ENCODE assay signal across 18 cellular contexts in genomic region chr2:28419705-28420270, GRCh38. TPM values are rescaled to one million over a fixed set of nuclear protein-coding genes. Genes with fewer than 3 reads are reported as not detected.
A peak's percentile ranks its signal among the peaks of the same experiment; 100 is the strongest.
DNase-seq lines count a peak whose midpoint lies in the region; ATAC-seq and TF ChIP-seq lines count a peak whose summit lies in the region.
"Had no signal": no experiment of that assay in that cellular context is flagged by ENCODE, and none has a peak within 500 bp of the region (broad histone marks: within the 10 kb centered on the region; RNA-seq: fewer than 3 reads in every experiment).

No MANE protein-coding gene starts in this region.

- DNase-seq in CD4-positive, alpha-beta memory T cell = no peak
- DNase-seq in IMR-90 (peak; percentile 34), NCI-H2081 (lab: John Stamatoyannopoulos, UW) (no peak), KG1 (lab: John Stamatoyannopoulos, UW) (no peak)
- DNase-seq in natural killer cell treated with Interleukin-12 subunit alpha and Interleukin-12 subunit beta and Interleukin-15 and Interleukin-18, amount 100 ng/mL, for 72 hours (ENCODE audit: low spot score) = no peak
- DNase-seq: activated CD4-positive, alpha-beta T cell treated with anti-CD3 and anti-CD28 coated beads for 1 hour; activated T-cell treated with anti-CD3 and anti-CD28 coated beads, Interleukin-2, amount 50 U/mL, for 1 hour; DND-41; hippocampal formation; NCI-H146; NCI-H226; SHP77 treated with DMSO at 0.1 percent for 48 hours; upper lobe of left lung had no signal

- peaks cover 44% of the 10 kb centered on the region for H4K20me1 ChIP-seq in IMR-90 (ENCODE audit: insufficient read depth, low read length)

- TF ChIP-seq RAD21 in IMR-90 (IDR thresholded peaks at IDR 0.05; ENCODE audit: low read length) = no peak

- H2BK120ac ChIP-seq in IMR-90 (ENCODE audit: low read depth, low read length) = no peak overlapping the region

- no peaks in the 10 kb centered on the region for H3K27me3 ChIP-seq in CD4-positive, alpha-beta memory T cell (ENCODE audit: insufficient read depth, low read length)
- H3K27me3 ChIP-seq in IMR-90 (ENCODE audit: control insufficient read depth, insufficient read depth, low read length) = no peaks in the 10 kb centered on the region
- H3K27me3 ChIP-seq: BLaER1 treated with 17β-estradiol and CSF1 and Interleukin-3, amounts not matched to agents 10 nM and 100 nM; upper lobe of left lung had no signal

- no peak overlapping the region for H2AK5ac ChIP-seq in IMR-90 (ENCODE audit: low read depth, low read length)

- in situ Hi-C loops in IMR-90 (cut with MboI; ENCODE audit: low sequenced_read_pairs) = no loop called here

- ATAC-seq in IMR-90 (ENCODE audit: low read depth) (peak; percentile 8; the same call in 1 of the 2 replicates), GM21367 (IDR thresholded peaks at IDR 0.05; ENCODE audit: unreplicated experiment) (no peak)
- no peak for ATAC-seq in natural killer cell treated with Interleukin-12 subunit alpha and Interleukin-12 subunit beta and Interleukin-15 and Interleukin-18, amount 100 ng/mL, for 72 hours
- ATAC-seq: stimulated activated memory B cell treated with anti-CD40 and anti-IgM and Interleukin-4, amounts not matched to agents 10 μg/mL and 1 μg/mL and 100 μg/mL, for 72 hours had no signal

- no peak overlapping the region for H4K8ac ChIP-seq in IMR-90 (ENCODE audit: low read depth in 2 of 2, low read length in 2 of 2)

- peaks cover 10 to 32% (median 23%) of the 10 kb centered on the region in 4 donors for H3K4me1 Mint-ChIP-seq in CD4-positive, alpha-beta memory T cell
- peaks cover 71% of the 10 kb centered on the region for H3K4me1 Mint-ChIP-seq in dendritic cell treated with granulocyte-macrophage colony-stimulating factor and Interleukin-4, amounts not matched to agents 40 ng/mL and 50 ng/mL, for 4 days (ENCODE audit: low read depth)
- peaks cover 37 to 53% of the 10 kb centered on the region in 2 donors for H3K4me1 Mint-ChIP-seq in natural killer cell treated with Interleukin-12 subunit alpha and Interleukin-12 subunit beta and Interleukin-15 and Interleukin-18, amount 100 ng/mL, for 72 hours (ENCODE audit: low read depth in 2 of 2)

- CTCF ChIA-PET in CD4-positive, alpha-beta memory T cell (lab: Charles Lee; ENCODE audit: partially characterized antibody) = interaction anchor here (1.1 to 1.4 kb wide), 3 partner anchors 10 to 716 kb away, joined by 4 to 6 read pairs (median 4); no protein-coding TSS in a partner anchor
- CTCF ChIA-PET in IMR-90 (lab: Yijun Ruan, JAX) = no interaction called here

- no peak overlapping the region for H2AK9ac ChIP-seq in IMR-90 (replicated peaks; ENCODE audit: low read depth, low read length, poor library complexity)

- no peak for TF ChIP-seq POLR2A in IMR-90 (IDR thresholded peaks at IDR 0.05; ENCODE audit: low read depth, low read length)

- H2BK20ac ChIP-seq in IMR-90 (ENCODE audit: low read depth, low read length) = no peak overlapping the region

- H4K5ac ChIP-seq in IMR-90 (ENCODE audit: low read depth, low read length) = no peak overlapping the region

- H3K4me1 ChIP-seq in CD4-positive, alpha-beta memory T cell (ENCODE audit: insufficient read depth, low read length) = peaks cover 22% of the 10 kb centered on the region
- H3K4me1 ChIP-seq in IMR-90 (ENCODE audit: control insufficient read depth, insufficient read depth, low read length) = peaks cover 12% of the 10 kb centered on the region

- H3K4ac ChIP-seq in IMR-90 (ENCODE audit: low read depth, low read length) = no peak overlapping the region

- WGBS in IMR-90 (ENCODE audit: extremely low coverage in 2 of 2, insufficient read length in 1 of 2), 2 experiments = 81% methylated on average over 2 of the region's 4 CpGs; no CpG with 5 or more reads in 1 of the 2 experiments

- no peak overlapping the region for H3K27ac ChIP-seq in CD4-positive, alpha-beta memory T cell (ENCODE audit: low read depth, low read length)
- no peak overlapping the region for H3K27ac ChIP-seq in IMR-90 (ENCODE audit: insufficient read depth, low read length)
- H3K27ac ChIP-seq: upper lobe of left lung had no signal

- dilution Hi-C loops in IMR-90 (cut with HindIII; ENCODE audit: low sequenced_read_pairs, unreplicated experiment) = no loop called here

- no peak overlapping the region for H2AFZ ChIP-seq in IMR-90 (replicated peaks; ENCODE audit: low read length, poor library complexity)

- H3K56ac ChIP-seq in IMR-90 (ENCODE audit: extremely low read depth, insufficient read depth, low read length) = no peak overlapping the region

- H3K9me3 ChIP-seq in CD4-positive, alpha-beta memory T cell (ENCODE audit: control insufficient read depth in 1 of 2, low read length in 2 of 2) = no peaks in the 10 kb centered on the region
- no peaks in the 10 kb centered on the region for H3K9me3 ChIP-seq in IMR-90 (ENCODE audit: control insufficient read depth, insufficient read depth, low read length)
- H3K9me3 ChIP-seq: BLaER1 treated with 17β-estradiol and CSF1 and Interleukin-3, amounts not matched to agents 10 nM and 100 nM; upper lobe of left lung had no signal

- POLR2A ChIA-PET in CD4-positive, alpha-beta memory T cell (lab: Charles Lee; ENCODE audit: partially characterized antibody) = interaction anchor here (1.7 kb wide), 1 partner anchor 9 kb away, joined by 7 read pairs; no protein-coding TSS in a partner anchor
- POLR2A ChIA-PET in IMR-90 (lab: Charles Lee; ENCODE audit: unreplicated experiment) = no interaction called here

- H3K23ac ChIP-seq in IMR-90 (ENCODE audit: low read depth, low read length) = no peak overlapping the region

- H3K4me3 Mint-ChIP-seq in CD4-positive, alpha-beta memory T cell = peak overlapping the region in 1 of 8 donors; percentile 17
- no peak overlapping the region for H3K4me3 Mint-ChIP-seq in dendritic cell treated with granulocyte-macrophage colony-stimulating factor and Interleukin-4, amounts not matched to agents 40 ng/mL and 50 ng/mL, for 4 days
- H3K4me3 Mint-ChIP-seq in natural killer cell treated with Interleukin-12 subunit alpha and Interleukin-12 subunit beta and Interleukin-15 and Interleukin-18, amount 100 ng/mL, for 72 hours = no peak overlapping the region
- H3K4me3 Mint-ChIP-seq: mesothelial cell of epicardium; stimulated activated memory B cell treated with anti-CD40 and anti-IgM and Interleukin-4, amounts not matched to agents 10 μg/mL and 1 μg/mL and 100 μg/mL, for 72 hours had no signal

- no TSS peak for BruUV-seq in IMR-90 (replicated peaks; lab: Mats Ljungman, UMichigan)

- H2BK5ac ChIP-seq in IMR-90 (ENCODE audit: low read depth, low read length, poor library complexity, severe bottlenecking) = no peak overlapping the region

- H3K27ac Mint-ChIP-seq in CD4-positive, alpha-beta memory T cell = peak overlapping the region; percentile 19 to 77 (median 58)
- H3K27ac Mint-ChIP-seq in dendritic cell treated with granulocyte-macrophage colony-stimulating factor and Interleukin-4, amounts not matched to agents 40 ng/mL and 50 ng/mL, for 4 days = peak overlapping the region; percentile 91
- H3K27ac Mint-ChIP-seq in natural killer cell treated with Interleukin-12 subunit alpha and Interleukin-12 subunit beta and Interleukin-15 and Interleukin-18, amount 100 ng/mL, for 72 hours = peak overlapping the region; percentile 27 to 83
- H3K27ac Mint-ChIP-seq: mesothelial cell of epicardium; stimulated activated memory B cell treated with anti-CD40 and anti-IgM and Interleukin-4, amounts not matched to agents 10 μg/mL and 1 μg/mL and 100 μg/mL, for 72 hours had no signal

- no peaks in the 10 kb centered on the region for H3K36me3 ChIP-seq in CD4-positive, alpha-beta memory T cell (ENCODE audit: insufficient read depth, low read length)
- peaks cover 28% of the 10 kb centered on the region for H3K36me3 ChIP-seq in IMR-90 (ENCODE audit: control insufficient read depth, insufficient read depth, low read length)

- peaks cover 22% of the 10 kb centered on the region for H3K9me1 ChIP-seq in IMR-90 (ENCODE audit: insufficient read depth, low read length)

- no peak overlapping the region for H3K4me2 ChIP-seq in IMR-90 (ENCODE audit: low read depth, low read length)

- no peaks in the 10 kb centered on the region for H3K9me3 Mint-ChIP-seq in CD4-positive, alpha-beta memory T cell
- no peaks in the 10 kb centered on the region for H3K9me3 Mint-ChIP-seq in dendritic cell treated with granulocyte-macrophage colony-stimulating factor and Interleukin-4, amounts not matched to agents 40 ng/mL and 50 ng/mL, for 4 days
- no peaks in the 10 kb centered on the region for H3K9me3 Mint-ChIP-seq in natural killer cell treated with Interleukin-12 subunit alpha and Interleukin-12 subunit beta and Interleukin-15 and Interleukin-18, amount 100 ng/mL, for 72 hours
- H3K9me3 Mint-ChIP-seq: mesothelial cell of epicardium; stimulated activated memory B cell treated with anti-CD40 and anti-IgM and Interleukin-4, amounts not matched to agents 10 μg/mL and 1 μg/mL and 100 μg/mL, for 72 hours had no signal

- no peak overlapping the region for H3K14ac ChIP-seq in IMR-90 (replicated peaks; ENCODE audit: low read depth, low read length)

- intact Hi-C loops in CD4-positive, alpha-beta memory T cell (cut with micrococcal nuclease) = no loop called here
- intact Hi-C loops in IMR-90 (cut with micrococcal nuclease) = no loop called here
- intact Hi-C loops in dendritic cell treated with granulocyte-macrophage colony-stimulating factor and Interleukin-4, amounts not matched to agents 40 ng/mL and 50 ng/mL, for 4 days (cut with micrococcal nuclease) = no loop called here

- no peak overlapping the region for H3K4me3 ChIP-seq in CD4-positive, alpha-beta memory T cell (ENCODE audit: low read length in 2 of 2)
- no peak overlapping the region for H3K4me3 ChIP-seq in IMR-90 (ENCODE audit: insufficient read depth, low read depth, low read length)
- H3K4me3 ChIP-seq: BLaER1 treated with 17β-estradiol and CSF1 and Interleukin-3, amounts not matched to agents 10 nM and 100 nM; upper lobe of left lung had no signal

- TF ChIP-seq CTCF in IMR-90 (conservative IDR thresholded peaks at IDR 0.05; ENCODE audit: low read depth, low read length) = no peak

- H3K18ac ChIP-seq in IMR-90 (ENCODE audit: low read depth, low read length) = no peak overlapping the region

- H2BK15ac ChIP-seq in IMR-90 (ENCODE audit: low read depth, low read length) = no peak overlapping the region

- no peaks in the 10 kb centered on the region for H3K27me3 Mint-ChIP-seq in CD4-positive, alpha-beta memory T cell
- no peaks in the 10 kb centered on the region for H3K27me3 Mint-ChIP-seq in dendritic cell treated with granulocyte-macrophage colony-stimulating factor and Interleukin-4, amounts not matched to agents 40 ng/mL and 50 ng/mL, for 4 days
- H3K27me3 Mint-ChIP-seq in natural killer cell treated with Interleukin-12 subunit alpha and Interleukin-12 subunit beta and Interleukin-15 and Interleukin-18, amount 100 ng/mL, for 72 hours = no peaks in the 10 kb centered on the region
- H3K27me3 Mint-ChIP-seq: stimulated activated memory B cell treated with anti-CD40 and anti-IgM and Interleukin-4, amounts not matched to agents 10 μg/mL and 1 μg/mL and 100 μg/mL, for 72 hours had no signal

- H4K91ac ChIP-seq in IMR-90 (ENCODE audit: insufficient read depth, low read depth, low read length) = no peak overlapping the region

- H3K36me3 Mint-ChIP-seq in CD4-positive, alpha-beta memory T cell = peaks cover 0 to 13% of the 10 kb centered on the region in 2 donors
- H3K36me3 Mint-ChIP-seq in dendritic cell treated with granulocyte-macrophage colony-stimulating factor and Interleukin-4, amounts not matched to agents 40 ng/mL and 50 ng/mL, for 4 days (ENCODE audit: low read depth) = peaks cover 46% of the 10 kb centered on the region
- peaks cover 4% of the 10 kb centered on the region for H3K36me3 Mint-ChIP-seq in natural killer cell treated with Interleukin-12 subunit alpha and Interleukin-12 subunit beta and Interleukin-15 and Interleukin-18, amount 100 ng/mL, for 72 hours

- no peak overlapping the region for H3K9ac ChIP-seq in IMR-90 (ENCODE audit: low read depth, low read length)

- peaks cover 17 to 59% of the 10 kb centered on the region in 2 experiments for H3K79me1 ChIP-seq in IMR-90 (ENCODE audit: low read depth in 1 of 2, low read length in 2 of 2)

RNA-seq across cellular contexts. Expression of gene FOSL2, which starts 27.1 kb away (rescaled TPM):
- 1 to 10 TPM; 6.6 to 6.7 TPM for total RNA-seq in CD4-positive, alpha-beta memory T cell
- 1 to 10 TPM; 4.7 to 5.0 TPM for polyA plus RNA-seq in CD4-positive, alpha-beta memory T cell
- 31.4 and 32.2 TPM in 2 replicates for total RNA-seq in IMR-90 (2012; rRNA removed)
- 46.3 and 51.1 TPM in 2 replicates for polyA plus RNA-seq in IMR-90 (2012; rRNA removed)
- 52.1 and 52.3 TPM in 2 replicates for polyA plus RNA-seq in IMR-90 (2012; cell fraction: cytosol; rRNA removed)
- polyA plus RNA-seq in IMR-90 (2012; cell fraction: nucleus; rRNA removed; ENCODE audit: low replicate concordance) = 91.1 and 119 TPM in 2 replicates
- 10 to 100 TPM; 44.5 to 52.5 TPM for total RNA-seq in natural killer cell treated with Interleukin-12 subunit alpha and Interleukin-12 subunit beta and Interleukin-15 and Interleukin-18, amount 100 ng/mL, for 72 hours
